8 cellular contexts compared by ENCODE assay signal in genomic region chr20:63082308-63082938, GRCh38.
DNase-seq lines count a peak whose midpoint lies in the region; ATAC-seq, FAIRE-seq and TF ChIP-seq lines count a peak whose summit lies in the region.

No MANE protein-coding gene starts in this region.

- H3K4me3 ChIP-seq in A673 (ENCODE audit: low read depth, low read length, poor library complexity, severe bottlenecking), result no peak overlapping the region
- H3K4me3 ChIP-seq in HAP-1, result no peak overlapping the region

- intact Hi-C loops in A673 (cut with micrococcal nuclease; ENCODE audit: unreplicated experiment), result no loop called here

- H3K4me1 ChIP-seq in A673 (ENCODE audit: insufficient read depth, low read length, poor library complexity, severe bottlenecking) (no peaks in the 10 kb centered on the region), HAP-1 (no peaks in the 10 kb centered on the region)

- H3K27me3 ChIP-seq in A673 (replicated peaks; ENCODE audit: insufficient read depth, low read depth, low read length, poor library complexity), result peaks cover 74% of the 10 kb centered on the region
- peaks cover 28% of the 10 kb centered on the region for H3K27me3 ChIP-seq in HAP-1 (ENCODE audit: low read depth)

- DNase-seq in A673 (ENCODE audit: low spot score) (peak; percentile 55), HAP-1 (ENCODE audit: low spot score in 2 of 2) (peak; percentile 16 to 76), iPS-NIHi11 (ENCODE audit: low spot score) (peak; percentile 96), RCC 7860 (ENCODE audit: low spot score) (no peak)
- DNase-seq in activated CD8-positive, alpha-beta memory T cell treated with anti-CD3 and anti-CD28 coated beads, Interleukin-2, amount 50 U/mL, for 48 hours, result peak; percentile 63
- DNase-seq in NK-92 treated with Interleukin-12 subunit alpha and Interleukin-12 subunit beta, amount 100 ng/mL, for 24 hours (lab: John Stamatoyannopoulos, UW), result no peak

- peaks cover 4% of the 10 kb centered on the region for H3K9me3 ChIP-seq in A673 (ENCODE audit: low read depth, low read length, poor library complexity, severe bottlenecking)
- H3K9me3 ChIP-seq in HAP-1, result no peaks in the 10 kb centered on the region

- BruUV-seq in A673 (replicated peaks; lab: Mats Ljungman, UMichigan), result no TSS peak

- no peak for FAIRE-seq in RCC 7860 (lab: Jason Lieb, UNC)

- no peak overlapping the region for H3K27ac ChIP-seq in A673 (ENCODE audit: low read depth, low read length, poor library complexity, severe bottlenecking)

- CTCF ChIA-PET in A673 (lab: Charles Lee), result no interaction called here

- no peak for TF ChIP-seq CTCF in A673 (conservative IDR thresholded peaks at IDR 0.05; ENCODE audit: low read depth, low read length)

- POLR2A ChIA-PET in A673 (lab: Charles Lee; ENCODE audit: low non-redundant PET), result no interaction called here

- ATAC-seq in GM21825 (IDR thresholded peaks at IDR 0.05; ENCODE audit: unreplicated experiment), result no peak
- ATAC-seq in GM19397 (IDR thresholded peaks at IDR 0.05; ENCODE audit: unreplicated experiment), result no peak

- in situ Hi-C loops in HAP-1 (cut with MboI; ENCODE audit: low sequenced_read_pairs), result no loop called here

- H3K36me3 ChIP-seq in A673 (ENCODE audit: insufficient read depth, low read length, poor library complexity, severe bottlenecking) (no peaks in the 10 kb centered on the region), HAP-1 (replicated peaks) (no peaks in the 10 kb centered on the region)

Comparison
In these comparisons a context has a peak if more than half of its experiments do, and no peak if none do; other contexts are left out.
1. DNase-seq: peak in A673 (single experiment), HAP-1 (2 of 2), activated CD8-positive, alpha-beta memory T cell treated with anti-CD3 and anti-CD28 coated beads, Interleukin-2, amount 50 U/mL, for 48 hours (single experiment) and iPS-NIHi11 (single experiment); none in NK-92 treated with Interleukin-12 subunit alpha and Interleukin-12 subunit beta, amount 100 ng/mL, for 24 hours (single experiment) and RCC 7860 (single experiment).